In the genomic region with DNA sequence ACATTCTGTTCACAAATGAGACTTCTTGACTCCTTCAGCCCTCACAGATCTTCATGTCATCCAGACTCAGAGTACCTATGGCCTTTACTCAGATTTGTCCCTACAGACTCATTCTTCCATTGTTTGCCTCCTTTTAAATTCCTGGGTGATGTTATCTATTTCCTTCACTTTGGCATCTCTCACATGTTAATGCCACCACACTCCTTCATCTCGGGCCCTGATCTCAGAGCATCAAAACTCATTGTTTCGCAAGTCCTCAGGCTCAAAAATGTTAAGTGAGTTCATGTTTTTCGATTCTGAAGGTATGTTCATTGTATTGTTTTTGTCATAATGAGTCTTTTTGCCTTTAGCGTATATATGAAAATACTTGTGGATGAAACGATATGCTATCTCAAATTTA, we compare ENCODE assay signal across 18 cellular contexts.
DNase-seq lines count a peak whose midpoint lies in the region; ATAC-seq, FAIRE-seq and TF ChIP-seq lines count a peak whose summit lies in the region.
"Had no signal": no experiment of that assay in that cellular context is flagged by ENCODE, and none has a peak within 500 bp of the region (broad histone marks: within the 10 kb centered on the region; RNA-seq: fewer than 3 reads in every experiment).

No MANE protein-coding gene starts in this region.

- no peaks in the 10 kb centered on the region for H3K27me3 ChIP-seq in astrocyte (ENCODE audit: insufficient read depth, low read length)
- H3K27me3 ChIP-seq: suprapubic skin had no signal

- peaks cover 8% of the 10 kb centered on the region for H3K36me3 Mint-ChIP-seq in activated naive CD4-positive, alpha-beta T cell treated with anti-CD3 and anti-CD28 coated beads, Interleukin-2, amount 50 U/mL, for 24 hours
- no peaks in the 10 kb centered on the region for H3K36me3 Mint-ChIP-seq in astrocyte (ENCODE audit: low read depth, unreplicated experiment)
- H3K36me3 Mint-ChIP-seq in stimulated activated memory B cell treated with anti-CD40 and anti-IgM and Interleukin-4, amounts not matched to agents 10 μg/mL and 1 μg/mL and 100 μg/mL, for 72 hours, result no peaks in the 10 kb centered on the region

- no peak for TF ChIP-seq CTCF in astrocyte (IDR thresholded peaks at IDR 0.05; ENCODE audit: insufficient read depth, low read depth, low read length)

- peaks cover 45% of the 10 kb centered on the region for H3K4me1 ChIP-seq in astrocyte (ENCODE audit: insufficient read depth, low read length)
- H3K4me1 ChIP-seq: prostate gland had no signal

- peak overlapping the region; percentile 64 for H3K4me3 Mint-ChIP-seq in activated naive CD4-positive, alpha-beta T cell treated with anti-CD3 and anti-CD28 coated beads, Interleukin-2, amount 50 U/mL, for 24 hours
- no peak overlapping the region for H3K4me3 Mint-ChIP-seq in astrocyte (ENCODE audit: unreplicated experiment)
- no peak overlapping the region for H3K4me3 Mint-ChIP-seq in stimulated activated memory B cell treated with anti-CD40 and anti-IgM and Interleukin-4, amounts not matched to agents 10 μg/mL and 1 μg/mL and 100 μg/mL, for 72 hours

- no peaks in the 10 kb centered on the region for H3K27me3 Mint-ChIP-seq in activated naive CD4-positive, alpha-beta T cell treated with anti-CD3 and anti-CD28 coated beads, Interleukin-2, amount 50 U/mL, for 24 hours
- no peaks in the 10 kb centered on the region for H3K27me3 Mint-ChIP-seq in astrocyte (ENCODE audit: low read depth, unreplicated experiment)
- no peaks in the 10 kb centered on the region for H3K27me3 Mint-ChIP-seq in stimulated activated memory B cell treated with anti-CD40 and anti-IgM and Interleukin-4, amounts not matched to agents 10 μg/mL and 1 μg/mL and 100 μg/mL, for 72 hours

- ATAC-seq in stimulated activated memory B cell treated with anti-CD40 and anti-IgM and Interleukin-4, amounts not matched to agents 10 μg/mL and 1 μg/mL and 100 μg/mL, for 72 hours, result no peak
- ATAC-seq in GM18511 (IDR thresholded peaks at IDR 0.05; ENCODE audit: unreplicated experiment) (no peak), GM18505 (IDR thresholded peaks at IDR 0.05; ENCODE audit: unreplicated experiment) (no peak)
- ATAC-seq: left cardiac atrium had no signal

- H3K79me2 ChIP-seq in astrocyte (ENCODE audit: insufficient read depth, low read length), result no peaks in the 10 kb centered on the region

- no peak overlapping the region for H3K9ac ChIP-seq in astrocyte (ENCODE audit: low read length)

- no peak for TF ChIP-seq POLR2A in GM18505 (IDR thresholded peaks at IDR 0.05; ENCODE audit: borderline replicate concordance, extremely low read depth, insufficient read depth, insufficient read length)

- no peak overlapping the region for H3K4me3 ChIP-seq in astrocyte (ENCODE audit: insufficient read depth, low read depth, low read length)
- H3K4me3 ChIP-seq: prostate gland, suprapubic skin had no signal

- H3K9me3 ChIP-seq in astrocyte (ENCODE audit: insufficient read depth, low read depth, low read length), result no peaks in the 10 kb centered on the region
- H3K9me3 ChIP-seq: prostate gland, suprapubic skin had no signal

- peak overlapping the region; percentile 99 for H3K27ac Mint-ChIP-seq in activated naive CD4-positive, alpha-beta T cell treated with anti-CD3 and anti-CD28 coated beads, Interleukin-2, amount 50 U/mL, for 24 hours
- no peak overlapping the region for H3K27ac Mint-ChIP-seq in astrocyte (ENCODE audit: unreplicated experiment)
- H3K27ac Mint-ChIP-seq in stimulated activated memory B cell treated with anti-CD40 and anti-IgM and Interleukin-4, amounts not matched to agents 10 μg/mL and 1 μg/mL and 100 μg/mL, for 72 hours, result peak overlapping the region; percentile 90

- no peak for FAIRE-seq in astrocyte (lab: Jason Lieb, UNC)
- FAIRE-seq: HTR-8/SVneo had no signal

- peaks cover 18% of the 10 kb centered on the region for H3K9me3 Mint-ChIP-seq in activated naive CD4-positive, alpha-beta T cell treated with anti-CD3 and anti-CD28 coated beads, Interleukin-2, amount 50 U/mL, for 24 hours
- no peaks in the 10 kb centered on the region for H3K9me3 Mint-ChIP-seq in astrocyte (ENCODE audit: unreplicated experiment)
- H3K9me3 Mint-ChIP-seq in stimulated activated memory B cell treated with anti-CD40 and anti-IgM and Interleukin-4, amounts not matched to agents 10 μg/mL and 1 μg/mL and 100 μg/mL, for 72 hours, result peaks cover 3% of the 10 kb centered on the region

- no peaks in the 10 kb centered on the region for H3K36me3 ChIP-seq in astrocyte (ENCODE audit: insufficient read depth, low read length)
- H3K36me3 ChIP-seq: prostate gland, suprapubic skin had no signal

- H3K4me1 Mint-ChIP-seq in activated naive CD4-positive, alpha-beta T cell treated with anti-CD3 and anti-CD28 coated beads, Interleukin-2, amount 50 U/mL, for 24 hours, result peaks cover 58% of the 10 kb centered on the region
- peaks cover 43% of the 10 kb centered on the region for H3K4me1 Mint-ChIP-seq in astrocyte (ENCODE audit: low read depth, unreplicated experiment)
- H3K4me1 Mint-ChIP-seq in stimulated activated memory B cell treated with anti-CD40 and anti-IgM and Interleukin-4, amounts not matched to agents 10 μg/mL and 1 μg/mL and 100 μg/mL, for 72 hours, result peaks cover 43% of the 10 kb centered on the region

- no peak overlapping the region for H3K4me2 ChIP-seq in astrocyte (ENCODE audit: low read length)

- H2AFZ ChIP-seq in astrocyte (ENCODE audit: low read depth, low read length), result no peak overlapping the region

- no peaks in the 10 kb centered on the region for H4K20me1 ChIP-seq in astrocyte (ENCODE audit: insufficient read depth, low read length)

- H3K27ac ChIP-seq in astrocyte (ENCODE audit: low read depth, low read length), result peak overlapping the region; percentile 26
- H3K27ac ChIP-seq: prostate gland had no signal

- DNase-seq in activated naive CD4-positive, alpha-beta T cell (lab: John Stamatoyannopoulos, UW), result no peak
- DNase-seq in NCI-H226 (peak; percentile 56), astrocyte (ENCODE audit: low read depth) (no peak), NCI-H1694 (lab: John Stamatoyannopoulos, UW) (no peak)
- DNase-seq: left cardiac atrium; MM.1S; NCI-H2171; NK-92 treated with Interleukin-12 subunit alpha and Interleukin-12 subunit beta, amount 100 ng/mL, for 24 hours; SHP77; stimulated activated CD4-positive, alpha-beta T cell treated with anti-CD3 and anti-CD28 coated beads, Interleukin-12 subunit alpha, Interleukin-12 subunit beta, amount 100 ng/mL, for 4 hours; T1000 had no signal
